In the genomic region with DNA sequence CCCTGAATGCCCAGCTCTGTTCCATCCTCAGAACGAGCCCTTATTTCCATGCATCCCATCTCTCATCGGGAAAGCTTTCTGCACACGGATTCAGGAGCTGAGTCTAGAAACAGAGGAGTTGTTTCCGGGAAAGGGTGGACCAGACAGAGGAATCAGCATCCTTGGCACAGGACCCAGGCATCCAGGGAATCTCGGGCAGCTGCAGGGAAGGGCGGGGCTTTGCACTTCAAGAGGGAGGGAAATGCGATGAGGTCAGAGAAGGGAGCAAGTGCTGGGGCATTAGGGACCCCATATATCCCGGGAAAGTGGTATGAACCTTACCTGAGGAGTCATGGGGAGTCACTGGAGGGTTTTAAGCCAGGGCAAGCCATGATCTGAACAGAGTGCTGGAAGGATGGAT, we compare ENCODE assay signal across 7 cellular contexts.
"Had no signal": no experiment of that assay in that cellular context is flagged by ENCODE, and none has a peak within 500 bp of the region (broad histone marks: within the 10 kb centered on the region; RNA-seq: fewer than 3 reads in every experiment).

No MANE protein-coding gene starts in this region.

- FAIRE-seq: H1, H54, HTR-8/SVneo had no signal

- H3K4me3 ChIP-seq: GM23338 had no signal

- H2AFZ ChIP-seq: GM23338 had no signal

- DNase-seq: H9, HCEC 1CT, IMR-90 had no signal

- H3K4me2 ChIP-seq: GM23338 had no signal
